19 cellular contexts compared by ENCODE assay signal in genomic region chr3:5929027-5929426, GRCh38.
DNase-seq lines count a peak whose midpoint lies in the region; ATAC-seq and TF ChIP-seq lines count a peak whose summit lies in the region.
"Had no signal": no experiment of that assay in that cellular context is flagged by ENCODE, and none has a peak within 500 bp of the region (broad histone marks: within the 10 kb centered on the region; RNA-seq: fewer than 3 reads in every experiment).

No MANE protein-coding gene starts in this region.

- H3K4me3 ChIP-seq in GM06990 (replicated peaks; ENCODE audit: low read depth, low read length), result no peak overlapping the region
- no peak overlapping the region for H3K4me3 ChIP-seq in Karpas-422 (ENCODE audit: low read length)
- H3K4me3 ChIP-seq in neural progenitor cell, result no peak overlapping the region
- H3K4me3 ChIP-seq: BLaER1, GM23338 had no signal

- H3K9me3 ChIP-seq in Karpas-422 (ENCODE audit: low read length), result no peaks in the 10 kb centered on the region
- H3K9me3 ChIP-seq in neural progenitor cell (ENCODE audit: low read depth), result no peaks in the 10 kb centered on the region
- H3K9me3 ChIP-seq: BLaER1 had no signal

- H3K27ac ChIP-seq in Karpas-422 (ENCODE audit: low read length), result no peak overlapping the region
- no peak overlapping the region for H3K27ac ChIP-seq in neural progenitor cell
- H3K27ac ChIP-seq: BLaER1 had no signal

- peak; percentile 14 for DNase-seq in GM06990 (ENCODE audit: extremely low read depth, insufficient read length)
- peak; percentile 44 for DNase-seq in Karpas-422
- peak; percentile 22 for DNase-seq in glutamatergic neuron
- DNase-seq in neural progenitor cell (ENCODE audit: low spot score), result peak; percentile 3
- no peak for DNase-seq in middle frontal gyrus (ENCODE audit: extremely low spot score, low spot score)
- no peak for DNase-seq in NCI-H2196 treated with DMSO at 0.1 percent for 48 hours (lab: John Stamatoyannopoulos, UW; ENCODE audit: unreplicated experiment)
- DNase-seq in mucosa of gallbladder (ENCODE audit: low spot score), result no peak
- DNase-seq: 8988T; CD4-positive, alpha-beta memory T cell; DMS153; DMS79; GDM1; HFFc6 had no signal

- H3K4me3 Mint-ChIP-seq in glutamatergic neuron (ENCODE audit: unreplicated experiment), result no peak overlapping the region
- H3K4me3 Mint-ChIP-seq in neural progenitor cell, result no peak overlapping the region
- H3K4me3 Mint-ChIP-seq: CD14-positive monocyte; CD4-positive, alpha-beta memory T cell; GM23338; HFFc6 had no signal

- H3K9ac ChIP-seq in Karpas-422 (ENCODE audit: low read length) (no peak overlapping the region), neural progenitor cell (no peak overlapping the region)
- H3K9ac ChIP-seq: BLaER1 had no signal

- TF ChIP-seq CTCF in GM06990 (IDR thresholded peaks at IDR 0.05; ENCODE audit: insufficient read depth, low read length, poor library complexity, severe bottlenecking), result no peak
- no peak for TF ChIP-seq CTCF in glutamatergic neuron (IDR thresholded peaks at IDR 0.05; ENCODE audit: partially characterized antibody, unreplicated experiment)
- no peak for TF ChIP-seq CTCF in neural progenitor cell (IDR thresholded peaks at IDR 0.05)

- no peaks in the 10 kb centered on the region for H4K20me1 ChIP-seq in Karpas-422 (ENCODE audit: insufficient read depth, low read depth, low read length)
- no peaks in the 10 kb centered on the region for H4K20me1 ChIP-seq in neural progenitor cell (ENCODE audit: low read depth)
- H4K20me1 ChIP-seq: BLaER1 had no signal

- ATAC-seq in HG02885 (IDR thresholded peaks at IDR 0.05; ENCODE audit: poor library complexity, unreplicated experiment), result no peak
- ATAC-seq: GM23338, HCT116, HepG2 had no signal

- H3K4me2 ChIP-seq in Karpas-422 (ENCODE audit: low read depth, low read length, poor library complexity, severe bottlenecking), result no peak overlapping the region
- H3K4me2 ChIP-seq in neural progenitor cell, result no peak overlapping the region
- H3K4me2 ChIP-seq: BLaER1, GM23338 had no signal

- H3K9me2 ChIP-seq in Karpas-422 (replicated peaks; ENCODE audit: insufficient read depth, low read length), result no peaks in the 10 kb centered on the region

- H3K36me3 Mint-ChIP-seq in glutamatergic neuron (ENCODE audit: unreplicated experiment), result no peaks in the 10 kb centered on the region
- H3K36me3 Mint-ChIP-seq in neural progenitor cell, result no peaks in the 10 kb centered on the region
- H3K36me3 Mint-ChIP-seq: CD14-positive monocyte; CD4-positive, alpha-beta memory T cell had no signal

- H2AFZ ChIP-seq in Karpas-422 (ENCODE audit: low read length) (no peak overlapping the region), neural progenitor cell (replicated peaks) (no peak overlapping the region)
- H2AFZ ChIP-seq: GM23338 had no signal

- H3K79me2 ChIP-seq in Karpas-422 (ENCODE audit: low read length) (no peaks in the 10 kb centered on the region), neural progenitor cell (ENCODE audit: low read depth) (no peaks in the 10 kb centered on the region)

- H3F3A ChIP-seq in neural progenitor cell (ENCODE audit: low read depth), result no peaks in the 10 kb centered on the region

- H3K4me1 Mint-ChIP-seq in glutamatergic neuron (ENCODE audit: low read depth, unreplicated experiment) (no peaks in the 10 kb centered on the region), neural progenitor cell (no peaks in the 10 kb centered on the region)
- H3K4me1 Mint-ChIP-seq: CD14-positive monocyte; CD4-positive, alpha-beta memory T cell; GM23338 had no signal

- H3K4me1 ChIP-seq in Karpas-422 (ENCODE audit: low read length) (peaks cover 10% of the 10 kb centered on the region; the same call in 1 of the 2 replicates), neural progenitor cell (no peaks in the 10 kb centered on the region)
- H3K4me1 ChIP-seq: BLaER1 had no signal

- H3K27me3 ChIP-seq in GM06990 (replicated peaks; ENCODE audit: control insufficient read depth, insufficient read depth, low read length) (no peaks in the 10 kb centered on the region), Karpas-422 (ENCODE audit: low read length) (no peaks in the 10 kb centered on the region), neural progenitor cell (no peaks in the 10 kb centered on the region)
- H3K27me3 ChIP-seq: BLaER1 had no signal

- H3K9me3 Mint-ChIP-seq in glutamatergic neuron (ENCODE audit: unreplicated experiment), result peaks cover 2% of the 10 kb centered on the region
- H3K9me3 Mint-ChIP-seq in neural progenitor cell, result no peaks in the 10 kb centered on the region

- H3K27me3 Mint-ChIP-seq in glutamatergic neuron (ENCODE audit: unreplicated experiment), result no peaks in the 10 kb centered on the region
- H3K27me3 Mint-ChIP-seq in neural progenitor cell (ENCODE audit: insufficient read depth, low read depth), result no peaks in the 10 kb centered on the region
- H3K27me3 Mint-ChIP-seq: CD4-positive, alpha-beta memory T cell had no signal

- H3K27ac Mint-ChIP-seq in glutamatergic neuron (ENCODE audit: unreplicated experiment) (no peak overlapping the region), neural progenitor cell (no peak overlapping the region)
- H3K27ac Mint-ChIP-seq: CD14-positive monocyte; CD4-positive, alpha-beta memory T cell; GM23338; HFFc6 had no signal

- no peaks in the 10 kb centered on the region for H3K36me3 ChIP-seq in GM06990 (ENCODE audit: control insufficient read depth, insufficient read depth, low read length)
- H3K36me3 ChIP-seq in Karpas-422 (ENCODE audit: insufficient read depth, low read length), result no peaks in the 10 kb centered on the region
- no peaks in the 10 kb centered on the region for H3K36me3 ChIP-seq in neural progenitor cell
- H3K36me3 ChIP-seq: BLaER1 had no signal

Comparison
In these comparisons a context has a peak if more than half of its experiments do, and no peak if none do; other contexts are left out.
1. DNase-seq: peak in GM06990 (single experiment), Karpas-422 (single experiment), glutamatergic neuron (single experiment) and neural progenitor cell (single experiment); none in middle frontal gyrus (single experiment), NCI-H2196 treated with DMSO at 0.1 percent for 48 hours (single experiment) and mucosa of gallbladder (single experiment).